In genomic region chr14:75441731-75442130, GRCh38 we compare ENCODE assay signal across 16 cellular contexts. TPM values are rescaled to one million over a fixed set of nuclear protein-coding genes. Genes with fewer than 3 reads are reported as not detected.
DNase-seq lines count a peak whose midpoint lies in the region; ATAC-seq, FAIRE-seq and TF ChIP-seq lines count a peak whose summit lies in the region.
"Had no signal": no experiment of that assay in that cellular context is flagged by ENCODE, and none has a peak within 500 bp of the region (broad histone marks: within the 10 kb centered on the region; RNA-seq: fewer than 3 reads in every experiment).

No MANE protein-coding gene starts in this region.

- no peak overlapping the region for H3K18ac ChIP-seq in H9 (ENCODE audit: insufficient read length, low read depth, low read length)

- H2BK20ac ChIP-seq in H9 (ENCODE audit: low read depth, low read length, poor library complexity, severe bottlenecking), result no peak overlapping the region

- H3K27me3 ChIP-seq in H9 (ENCODE audit: insufficient read depth, low read length), result no peaks in the 10 kb centered on the region
- H3K27me3 ChIP-seq in muscle layer of duodenum (ENCODE audit: low read depth, low read length), result no peaks in the 10 kb centered on the region
- H3K27me3 ChIP-seq in suprapubic skin, result no peaks in the 10 kb centered on the region
- H3K27me3 ChIP-seq in HepG2 (ENCODE audit: control insufficient read depth in 1 of 2, insufficient read depth in 2 of 2, low read length in 2 of 2), result no peaks in the 10 kb centered on the region
- H3K27me3 ChIP-seq: BE2C had no signal

- POLR2A ChIA-PET in HepG2 (lab: Yijun Ruan, JAX), result no interaction called here

- no peak overlapping the region for H4K8ac ChIP-seq in H9 (replicated peaks; ENCODE audit: insufficient read length, low read depth, low read length)

- no peak overlapping the region for H3K56ac ChIP-seq in H9 (ENCODE audit: insufficient read length, low read depth, low read length)

- CTCF ChIA-PET in HepG2 (lab: Yijun Ruan, JAX; ENCODE audit: low intra/inter-chr PET ratio, low total read pairs), result no interaction called here

- no peaks in the 10 kb centered on the region for H3K9me3 Mint-ChIP-seq in H9
- H3K9me3 Mint-ChIP-seq: natural killer cell; T-helper 2 cell treated with Interferon-gamma antibody and Interleukin-4, amounts not matched to agents 5 μg/mL and 100 μg/mL, for 36 hours had no signal

- H4K91ac ChIP-seq in H9 (ENCODE audit: insufficient read length, low read depth, low read length), result no peak overlapping the region

- no peak overlapping the region for H2BK5ac ChIP-seq in H9 (ENCODE audit: insufficient read length, low read length)

- H3K4me1 ChIP-seq in H9 (ENCODE audit: insufficient read depth, low read length) (peaks cover 3% of the 10 kb centered on the region; the same call in 1 of the 2 replicates), muscle layer of duodenum (ENCODE audit: control insufficient read depth in 1 of 2, insufficient read depth in 2 of 2, low read length in 2 of 2) (peaks cover 16 to 37% of the 10 kb centered on the region in 2 donors), suprapubic skin (peaks cover 46% of the 10 kb centered on the region), HepG2 (ENCODE audit: insufficient read depth, low read length) (no peaks in the 10 kb centered on the region)
- H3K4me1 ChIP-seq: BE2C had no signal

- peaks cover 25 to 29% of the 10 kb centered on the region in 2 donors for H3K36me3 ChIP-seq in muscle layer of duodenum (ENCODE audit: control insufficient read depth in 1 of 2, insufficient read depth in 2 of 2, low read length in 2 of 2)
- peaks cover 44% of the 10 kb centered on the region for H3K36me3 ChIP-seq in suprapubic skin
- peaks cover 7 to 73% of the 10 kb centered on the region in 2 experiments; a peak in 4 of 5 replicates for H3K36me3 ChIP-seq in HepG2 (replicated peaks in 1 of 2; ENCODE audit: control insufficient read depth in 1 of 2, insufficient read depth in 2 of 2, low read length in 2 of 2)
- H3K36me3 ChIP-seq: BE2C had no signal

- peaks cover 15 to 43% (median 34%) of the 10 kb centered on the region in 3 experiments for H3K36me3 Mint-ChIP-seq in H9 (ENCODE audit: insufficient read depth in 1 of 3, low read depth in 3 of 3)
- H3K36me3 Mint-ChIP-seq: natural killer cell had no signal

- H2BK12ac ChIP-seq in H9 (ENCODE audit: insufficient read length, low read depth, low read length), result no peak overlapping the region

- intact Hi-C loops in HepG2 (cut with micrococcal nuclease; ENCODE audit: unreplicated experiment), result no loop called here

- peak; percentile 20 for DNase-seq in H9
- no peak for DNase-seq in coronary artery (ENCODE audit: low spot score)
- no peak for DNase-seq in suprapubic skin (ENCODE audit: low spot score in 2 of 2)
- no peak for DNase-seq in activated naive CD4-positive, alpha-beta T cell (lab: John Stamatoyannopoulos, UW)
- DNase-seq in NCI-H82 (lab: John Stamatoyannopoulos, UW), result no peak
- no peak for DNase-seq in stimulated activated CD4-positive, alpha-beta T cell treated with anti-CD3 and anti-CD28 coated beads, Interleukin-15, amount 100 ng/mL, for 24 hours
- no peak for DNase-seq in HepG2 (ENCODE audit: low spot score)
- DNase-seq: activated CD4-positive, alpha-beta T cell treated with anti-CD3 and anti-CD28 coated beads, Interleukin-2, amount 50 U/mL, for 4 hours; BE2C; DND-41; effector memory CD4-positive, alpha-beta T cell; natural killer cell; NCI-H1694 treated with DMSO at 0.1 percent for 48 hours; NCI-H526 had no signal

- H3K23ac ChIP-seq in H9 (ENCODE audit: insufficient read length, low read depth, low read length), result no peak overlapping the region

- TF ChIP-seq POLR2A in suprapubic skin (IDR thresholded peaks at IDR 0.05) (no peak), HepG2 (IDR thresholded peaks at IDR 0.05; ENCODE audit: insufficient read depth in 1 of 2, low read depth in 2 of 2, low read length in 2 of 2) (no peak)

- no peak overlapping the region for H2AK5ac ChIP-seq in H9 (ENCODE audit: insufficient read length, low read length)

- H3K4me3 ChIP-seq in coronary artery, result no peak overlapping the region
- H3K4me3 ChIP-seq in muscle layer of duodenum (ENCODE audit: low read depth in 1 of 2, low read length in 2 of 2), result no peak overlapping the region
- H3K4me3 ChIP-seq in suprapubic skin, result no peak overlapping the region
- no peak overlapping the region for H3K4me3 ChIP-seq in HepG2 (replicated peaks in 1 of 3; ENCODE audit: insufficient read depth in 1 of 3, low read depth in 2 of 3, low read length in 3 of 3)

- H2BK15ac ChIP-seq in H9 (ENCODE audit: low read depth, low read length), result no peak overlapping the region

- TF ChIP-seq EP300 in suprapubic skin (IDR thresholded peaks at IDR 0.05) (no peak), HepG2 (IDR thresholded peaks at IDR 0.05; ENCODE audit: low read depth in 2 of 2, low read length in 2 of 2) (no peak), HepG2 (CRISPR knock-in tag; IDR thresholded peaks at IDR 0.05; ENCODE audit: borderline replicate concordance) (no peak)

- H3K27me3 Mint-ChIP-seq in H9 (ENCODE audit: low read depth), result no peaks in the 10 kb centered on the region

- no peaks in the 10 kb centered on the region for H3K23me2 ChIP-seq in H9 (ENCODE audit: insufficient read length, low read depth, low read length, poor library complexity, severe bottlenecking)

- H3T11ph ChIP-seq in H9 (ENCODE audit: low read length), result no peak overlapping the region

- TF ChIP-seq CTCF in H9 (conservative IDR thresholded peaks at IDR 0.05) (no peak), coronary artery (IDR thresholded peaks at IDR 0.05) (no peak), suprapubic skin (IDR thresholded peaks at IDR 0.05) (no peak), HepG2 (CRISPR knock-in tag; IDR thresholded peaks at IDR 0.05) (no peak)

- H3K79me2 ChIP-seq in H9 (ENCODE audit: insufficient read depth, low read length) (no peaks in the 10 kb centered on the region), HepG2 (ENCODE audit: insufficient read depth, low read length) (no peaks in the 10 kb centered on the region)

- no peak overlapping the region for H3K4ac ChIP-seq in H9 (ENCODE audit: low read depth, low read length)

- WGBS in H9 (ENCODE audit: extremely low coverage, insufficient read length, low lambda C conversion rate), result no CpG with 5 or more reads among the region's 6 CpGs
- WGBS in suprapubic skin, result 55% methylated on average over 6 of the region's 6 CpGs
- 96% methylated on average over 6 of the region's 6 CpGs for WGBS in HepG2 (ENCODE audit: low lambda C conversion rate)

- FAIRE-seq in HepG2 (lab: Jason Lieb, UNC), result no peak

- no peak for TF ChIP-seq RAD21 in HepG2 (CRISPR knock-in tag; IDR thresholded peaks at IDR 0.05)

- peak overlapping the region in 2 of 3 experiments; percentile 37 to 64; a peak in 3 of 7 replicates for H3K27ac Mint-ChIP-seq in H9
- H3K27ac Mint-ChIP-seq: natural killer cell; T-helper 2 cell treated with Interferon-gamma antibody and Interleukin-4, amounts not matched to agents 5 μg/mL and 100 μg/mL, for 36 hours had no signal

- H4K20me1 ChIP-seq in H9 (ENCODE audit: control insufficient read depth, insufficient read depth, insufficient read length) (no peaks in the 10 kb centered on the region), HepG2 (ENCODE audit: insufficient read depth, low read length) (peaks cover 2% of the 10 kb centered on the region; the same call in 1 of the 2 replicates)

- in situ Hi-C loops in HepG2 (cut with HindIII; ENCODE audit: extremely low pct_ligation_motif_present, low pct_unique_long_range_greater_than_20kb), result no loop called here

- no peak overlapping the region for H3K9ac ChIP-seq in H9 (ENCODE audit: extremely low read depth, insufficient read length, low read length)
- H3K9ac ChIP-seq in HepG2 (ENCODE audit: insufficient read depth, low read depth, low read length), result no peak overlapping the region

- no peak overlapping the region for H4K5ac ChIP-seq in H9 (ENCODE audit: insufficient read length, low read depth, low read length)

- H3K27ac ChIP-seq in H9 (ENCODE audit: insufficient read length, low read depth, low read length) (no peak overlapping the region), coronary artery (peak overlapping the region; percentile 24 to 59), muscle layer of duodenum (ENCODE audit: low read length) (peak overlapping the region; percentile 17), suprapubic skin (peak overlapping the region; percentile 51), HepG2 (ENCODE audit: extremely low read length, insufficient read depth, low read length) (no peak overlapping the region)

- H3K4me2 ChIP-seq in H9 (ENCODE audit: insufficient read depth, insufficient read length, low read length), result no peak overlapping the region
- no peak overlapping the region for H3K4me2 ChIP-seq in HepG2 (ENCODE audit: low read depth, low read length)

- no peak overlapping the region for H2BK120ac ChIP-seq in H9 (ENCODE audit: low read depth, low read length, poor library complexity, severe bottlenecking)

- H3K14ac ChIP-seq in H9 (ENCODE audit: insufficient read depth, low read length), result no peak overlapping the region

- no TSS peak for BruUV-seq in HepG2 (replicated peaks; lab: Mats Ljungman, UMichigan)

- no peak for ATAC-seq in HepG2
- ATAC-seq: natural killer cell had no signal

- H2AFZ ChIP-seq in H9 (ENCODE audit: low read length) (no peak overlapping the region), HepG2 (ENCODE audit: low read length) (no peak overlapping the region)

- H3K9me3 ChIP-seq in H9 (ENCODE audit: control insufficient read depth, low read depth, low read length) (no peaks in the 10 kb centered on the region), muscle layer of duodenum (ENCODE audit: control insufficient read depth in 1 of 2, low read length in 2 of 2) (no peaks in the 10 kb centered on the region), suprapubic skin (no peaks in the 10 kb centered on the region), HepG2 (ENCODE audit: low read length) (no peaks in the 10 kb centered on the region)
- H3K9me3 ChIP-seq: BE2C had no signal

- H3K4me3 Mint-ChIP-seq in H9, result no peak overlapping the region
- H3K4me3 Mint-ChIP-seq: natural killer cell; T-helper 2 cell treated with Interferon-gamma antibody and Interleukin-4, amounts not matched to agents 5 μg/mL and 100 μg/mL, for 36 hours had no signal

- peaks cover 37 to 44% of the 10 kb centered on the region in 2 experiments for H3K4me1 Mint-ChIP-seq in H9

- no peaks in the 10 kb centered on the region for H3K79me1 ChIP-seq in H9 (ENCODE audit: insufficient read depth, low read depth, low read length, poor library complexity, severe bottlenecking)

RNA-seq across cellular contexts. Expression of gene JDP2, which starts 13.9 kb away (rescaled TPM):
- total RNA-seq in H9 (2021) (22.8 and 24.7 TPM in 2 replicates), suprapubic skin (10 to 100 TPM; 36.0 to 72.7 (median 50.4) TPM), HepG2 (2016; rRNA removed; fragmentation: Illumina TruSeq; extraction: Trizol) (7.7 and 8.9 TPM in 2 replicates)
- 10.3 and 11.0 TPM in 2 replicates for total RNA-seq in HepG2 (2016; cell fraction: cytosol; rRNA removed; fragmentation: Illumina TruSeq; extraction: Trizol; ENCODE audit: low read depth)
- 6.0 and 9.8 TPM in 2 replicates for total RNA-seq in HepG2 (2016; cell fraction: insoluble cytoplasmic fraction; rRNA removed; fragmentation: Illumina TruSeq; extraction: Trizol)
- 19.5 and 19.7 TPM in 2 replicates for total RNA-seq in HepG2 (2016; cell fraction: membrane; rRNA removed; fragmentation: Illumina TruSeq; extraction: Trizol)
- 3.2 and 3.9 TPM in 2 replicates for total RNA-seq in HepG2 (2016; cell fraction: nucleus; rRNA removed; fragmentation: Illumina TruSeq; extraction: Trizol)
- polyA plus RNA-seq in HepG2 (2011; rRNA removed), result 8.0 and 9.0 TPM in 2 replicates
- 8.4 and 10.0 TPM in 2 replicates for polyA plus RNA-seq in HepG2 (2011; cell fraction: cytosol; rRNA removed)
- 10.7 and 11.2 TPM in 2 replicates for polyA plus RNA-seq in HepG2 (2011; cell fraction: nucleus; rRNA removed)
- 6.3 and 12.0 TPM in 2 replicates for polyA plus RNA-seq in HepG2 (2012)
- polyA plus RNA-seq in HepG2 (2016; cell fraction: cytosol; fragmentation: Illumina TruSeq; extraction: Trizol; ENCODE audit: low read depth), result 11.6 and 14.1 TPM in 2 replicates
- polyA plus RNA-seq in HepG2 (2016; cell fraction: insoluble cytoplasmic fraction; fragmentation: Illumina TruSeq; extraction: Trizol; ENCODE audit: low read depth), result 8.9 and 10.0 TPM in 2 replicates
- 19.2 and 20.7 TPM in 2 replicates for polyA plus RNA-seq in HepG2 (2016; cell fraction: membrane; fragmentation: Illumina TruSeq; extraction: Trizol; ENCODE audit: low read depth)
- 8.8 and 10.0 TPM in 2 replicates for polyA plus RNA-seq in HepG2 (2016; cell fraction: nucleus; fragmentation: Illumina TruSeq; extraction: Trizol; ENCODE audit: insufficient read depth, low read depth)
- 4.9 and 11.8 TPM in 2 replicates for polyA minus RNA-seq in HepG2 (2011; rRNA and poly(A)+ RNA removed; ENCODE audit: low replicate concordance)
- 5.5 and 5.9 TPM in 2 replicates for polyA minus RNA-seq in HepG2 (2011; cell fraction: cytosol; rRNA and poly(A)+ RNA removed)
- polyA minus RNA-seq in HepG2 (2011; cell fraction: nucleus; rRNA and poly(A)+ RNA removed), result 10.7 and 11.3 TPM in 2 replicates

Comparison
In these comparisons a context has a peak if more than half of its experiments do, and no peak if none do; other contexts are left out.
1. H3K27ac ChIP-seq: peak in coronary artery (2 of 2), muscle layer of duodenum (single experiment) and suprapubic skin (single experiment); none in H9 (single experiment) and HepG2 (single experiment).